8 cellular contexts compared by ENCODE assay signal in the genomic region with DNA sequence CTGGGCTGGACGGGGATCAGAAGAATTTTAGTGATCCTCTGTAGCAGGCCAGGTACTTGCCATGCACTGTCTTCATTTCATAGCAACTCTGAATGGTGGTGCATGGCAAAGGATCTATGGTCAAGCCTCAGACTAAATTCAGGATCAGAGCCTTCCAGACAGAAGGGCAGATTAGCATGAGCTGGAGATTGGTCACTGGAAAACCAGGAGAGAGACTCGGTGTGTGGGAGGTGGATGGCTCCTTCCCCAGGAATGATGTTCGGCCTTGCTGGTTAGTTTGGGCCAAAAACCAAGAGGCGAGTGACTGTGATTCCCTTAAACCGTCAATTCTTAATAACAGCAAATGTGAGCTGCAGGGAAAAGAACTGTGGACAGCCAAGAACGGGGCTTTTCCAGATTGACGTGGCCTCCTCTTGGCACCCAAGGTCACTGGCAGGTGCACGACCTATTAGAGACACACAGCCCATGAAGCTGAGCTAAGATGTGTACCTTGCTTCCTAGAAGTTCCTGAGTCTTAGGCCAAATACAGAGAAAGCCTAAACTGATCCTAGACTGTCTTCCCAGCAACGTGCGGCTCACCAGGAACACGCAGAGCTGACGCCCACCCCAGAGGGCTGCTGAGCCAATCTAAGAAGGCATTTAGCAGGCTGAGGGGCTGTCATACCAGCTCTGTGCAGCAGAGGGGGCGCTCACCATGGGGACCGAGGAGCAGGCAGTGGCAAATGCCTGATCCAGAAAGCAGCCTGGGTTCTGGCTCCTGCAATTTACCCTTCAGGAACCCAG. TPM values are rescaled to one million over a fixed set of nuclear protein-coding genes. Genes with fewer than 3 reads are reported as not detected.
A peak's percentile ranks its signal among the peaks of the same experiment; 100 is the strongest.
DNase-seq lines count a peak whose midpoint lies in the region; ATAC-seq and TF ChIP-seq lines count a peak whose summit lies in the region.

No MANE protein-coding gene starts in this region.

- H3K27ac ChIP-seq in CD8-positive, alpha-beta memory T cell (ENCODE audit: low read depth, low read length), result no peak overlapping the region
- H3K27ac ChIP-seq in foreskin keratinocyte (no peak overlapping the region), parathyroid adenoma (no peak overlapping the region), transverse colon (no peak overlapping the region)

- H3K27me3 ChIP-seq in CD8-positive, alpha-beta memory T cell (ENCODE audit: insufficient read depth, low read length, poor library complexity, severe bottlenecking), result no peaks in the 10 kb centered on the region
- H3K27me3 ChIP-seq in foreskin keratinocyte, result no peaks in the 10 kb centered on the region
- no peaks in the 10 kb centered on the region for H3K27me3 ChIP-seq in parathyroid adenoma (ENCODE audit: control insufficient read depth, insufficient read depth, low read length)
- no peaks in the 10 kb centered on the region for H3K27me3 ChIP-seq in transverse colon

- H3K9ac ChIP-seq in parathyroid adenoma, result no peak overlapping the region

- POLR2A ChIA-PET in CD8-positive, alpha-beta memory T cell (lab: Charles Lee), result no interaction called here

- ATAC-seq in foreskin keratinocyte (peak; percentile 60), GM19035 (IDR thresholded peaks at IDR 0.05; ENCODE audit: unreplicated experiment) (no peak)

- peak; percentile 50 to 79 (median 60) for DNase-seq in CD8-positive, alpha-beta memory T cell
- peak; percentile 70 for DNase-seq in HK-2 (ENCODE audit: unreplicated experiment)
- peak; percentile 31 to 42 for DNase-seq in SHP77 (lab: John Stamatoyannopoulos, UW)
- peak; percentile 50 for DNase-seq in activated T-helper 2 cell treated with anti-CD3 and anti-CD28 coated beads, Interferon-gamma antibody, Interleukin-2, Interleukin-4, amounts not matched to agents 10 μg/mL and 5 μg/mL and 100 μg/mL, durations not matched to agents 14 hours and 24 hours and 36 hours (ENCODE audit: low spot score)
- DNase-seq in foreskin keratinocyte, result peak in 1 of 2 donors; percentile 36
- peak; percentile 73 for DNase-seq in transverse colon

- H3K79me2 ChIP-seq in parathyroid adenoma, result no peaks in the 10 kb centered on the region

- in situ Hi-C loops in transverse colon (cut with MboI; ENCODE audit: low pct_ligation_motif_present in 1 of 4, low pct_unique_long_range_greater_than_20kb in 1 of 4, low sequenced_read_pairs in 3 of 4), result loop anchor here in 1 of 4 donors (10.0 kb wide), 1 partner anchor 221 kb away; no protein-coding TSS in a partner anchor

- CTCF ChIA-PET in CD8-positive, alpha-beta memory T cell (lab: Charles Lee), result interaction anchor here (0.6 to 3.4 kb wide), 22 partner anchors 9 to 751 kb away, joined by 3 to 25 read pairs (median 4); a partner anchor contains a TSS

- H3K4me3 Mint-ChIP-seq in CD8-positive, alpha-beta memory T cell, result no peak overlapping the region
- H3K4me3 Mint-ChIP-seq in activated T-helper 2 cell treated with anti-CD3 and anti-CD28 coated beads, Interferon-gamma antibody, Interleukin-2, Interleukin-4, amounts not matched to agents 10 μg/mL and 5 μg/mL and 100 μg/mL, durations not matched to agents 14 hours and 24 hours and 36 hours (ENCODE audit: low read depth), result no peak overlapping the region

- no peaks in the 10 kb centered on the region for H3K36me3 ChIP-seq in CD8-positive, alpha-beta memory T cell (ENCODE audit: insufficient read depth, low read length)
- H3K36me3 ChIP-seq in parathyroid adenoma (ENCODE audit: control insufficient read depth, insufficient read depth, low read length) (no peaks in the 10 kb centered on the region), transverse colon (no peaks in the 10 kb centered on the region)

- H3K4me1 Mint-ChIP-seq in CD8-positive, alpha-beta memory T cell, result no peaks in the 10 kb centered on the region
- H3K4me1 Mint-ChIP-seq in activated T-helper 2 cell treated with anti-CD3 and anti-CD28 coated beads, Interferon-gamma antibody, Interleukin-2, Interleukin-4, amounts not matched to agents 10 μg/mL and 5 μg/mL and 100 μg/mL, durations not matched to agents 14 hours and 24 hours and 36 hours (ENCODE audit: low read depth), result no peaks in the 10 kb centered on the region

- no peaks in the 10 kb centered on the region for H3K9me3 ChIP-seq in CD8-positive, alpha-beta memory T cell (ENCODE audit: low read length)
- H3K9me3 ChIP-seq in parathyroid adenoma (ENCODE audit: control insufficient read depth, low read length) (no peaks in the 10 kb centered on the region), transverse colon (no peaks in the 10 kb centered on the region)

- no peaks in the 10 kb centered on the region for H3K9me3 Mint-ChIP-seq in CD8-positive, alpha-beta memory T cell
- no peaks in the 10 kb centered on the region for H3K9me3 Mint-ChIP-seq in activated T-helper 2 cell treated with anti-CD3 and anti-CD28 coated beads, Interferon-gamma antibody, Interleukin-2, Interleukin-4, amounts not matched to agents 10 μg/mL and 5 μg/mL and 100 μg/mL, durations not matched to agents 14 hours and 24 hours and 36 hours

- no peak for TF ChIP-seq POLR2A in transverse colon (IDR thresholded peaks at IDR 0.05)

- H3K4me3 ChIP-seq in CD8-positive, alpha-beta memory T cell (ENCODE audit: low read length), result no peak overlapping the region
- H3K4me3 ChIP-seq in parathyroid adenoma (ENCODE audit: low read depth, low read length) (no peak overlapping the region), transverse colon (no peak overlapping the region)

- no peak overlapping the region for H3K4me2 ChIP-seq in parathyroid adenoma (ENCODE audit: low read length)

- TF ChIP-seq CTCF in foreskin keratinocyte (conservative IDR thresholded peaks at IDR 0.05) (peak; percentile 90), parathyroid adenoma (IDR thresholded peaks at IDR 0.05) (peak; percentile 80), transverse colon (IDR thresholded peaks at IDR 0.05) (peak; percentile 81 to 88 (median 83))

- intact Hi-C loops in activated T-helper 2 cell treated with anti-CD3 and anti-CD28 coated beads, Interferon-gamma antibody, Interleukin-2, Interleukin-4, amounts not matched to agents 10 μg/mL and 5 μg/mL and 100 μg/mL, durations not matched to agents 14 hours and 24 hours and 36 hours (cut with micrococcal nuclease), result no loop called here
- intact Hi-C loops in transverse colon (cut with DNase I; ENCODE audit: low total_unique reads), result loop anchor here (10.0 kb wide), 1 partner anchor 211 kb away; no protein-coding TSS in a partner anchor

- H2AFZ ChIP-seq in parathyroid adenoma, result no peak overlapping the region

- 33 to 54% methylated on average over 3 to 13 of the region's 14 CpGs for WGBS in transverse colon (ENCODE audit: low coverage in 1 of 2), 2 donors

- no peaks in the 10 kb centered on the region for H3K36me3 Mint-ChIP-seq in CD8-positive, alpha-beta memory T cell
- no peaks in the 10 kb centered on the region for H3K36me3 Mint-ChIP-seq in activated T-helper 2 cell treated with anti-CD3 and anti-CD28 coated beads, Interferon-gamma antibody, Interleukin-2, Interleukin-4, amounts not matched to agents 10 μg/mL and 5 μg/mL and 100 μg/mL, durations not matched to agents 14 hours and 24 hours and 36 hours (ENCODE audit: low read depth)

- no peak overlapping the region for H3K27ac Mint-ChIP-seq in CD8-positive, alpha-beta memory T cell
- no peak overlapping the region for H3K27ac Mint-ChIP-seq in activated T-helper 2 cell treated with anti-CD3 and anti-CD28 coated beads, Interferon-gamma antibody, Interleukin-2, Interleukin-4, amounts not matched to agents 10 μg/mL and 5 μg/mL and 100 μg/mL, durations not matched to agents 14 hours and 24 hours and 36 hours

- no peaks in the 10 kb centered on the region for H3K4me1 ChIP-seq in CD8-positive, alpha-beta memory T cell (ENCODE audit: insufficient read depth, low read length)
- H3K4me1 ChIP-seq in foreskin keratinocyte (peaks cover 8% of the 10 kb centered on the region), parathyroid adenoma (no peaks in the 10 kb centered on the region), transverse colon (no peaks in the 10 kb centered on the region)

- TF ChIP-seq EP300 in transverse colon (IDR thresholded peaks at IDR 0.05; ENCODE audit: low read depth), result no peak

- no peaks in the 10 kb centered on the region for H3K27me3 Mint-ChIP-seq in CD8-positive, alpha-beta memory T cell
- H3K27me3 Mint-ChIP-seq in activated T-helper 2 cell treated with anti-CD3 and anti-CD28 coated beads, Interferon-gamma antibody, Interleukin-2, Interleukin-4, amounts not matched to agents 10 μg/mL and 5 μg/mL and 100 μg/mL, durations not matched to agents 14 hours and 24 hours and 36 hours (ENCODE audit: low read depth), result no peaks in the 10 kb centered on the region

RNA-seq across cellular contexts. Expression of a gene that starts 18.5 kb away (rescaled TPM):
- 1 to 10 TPM; 9.3 to 9.5 TPM for total RNA-seq in CD8-positive, alpha-beta memory T cell
- 1.4 TPM for polyA plus RNA-seq in CD8-positive, alpha-beta memory T cell
- 4.4 and 5.0 TPM in 2 replicates for total RNA-seq in activated T-helper 2 cell treated with anti-CD3 and anti-CD28 coated beads, Interferon-gamma antibody, Interleukin-2, Interleukin-4, amounts not matched to agents 10 μg/mL and 5 μg/mL and 100 μg/mL, durations not matched to agents 14 hours and 24 hours and 36 hours
- total RNA-seq in foreskin keratinocyte (26.7 and 33.2 TPM in 2 replicates), transverse colon (1 to 10 TPM; 3.8 to 6.0 (median 4.8) TPM)
- 26.3 and 32.6 TPM in 2 replicates for polyA plus RNA-seq in foreskin keratinocyte

RNA-seq across cellular contexts. Expression of a gene that starts 24.4 kb away (rescaled TPM):
- not detected for total RNA-seq in CD8-positive, alpha-beta memory T cell
- polyA plus RNA-seq in CD8-positive, alpha-beta memory T cell, result not detected
- total RNA-seq in activated T-helper 2 cell treated with anti-CD3 and anti-CD28 coated beads, Interferon-gamma antibody, Interleukin-2, Interleukin-4, amounts not matched to agents 10 μg/mL and 5 μg/mL and 100 μg/mL, durations not matched to agents 14 hours and 24 hours and 36 hours, result not detected in 2 replicates
- total RNA-seq in foreskin keratinocyte (not detected in 2 replicates), transverse colon (not detected)
- polyA plus RNA-seq in foreskin keratinocyte, result not detected in 2 replicates
